ENCODE assay signal across 8 cellular contexts in the genomic region with DNA sequence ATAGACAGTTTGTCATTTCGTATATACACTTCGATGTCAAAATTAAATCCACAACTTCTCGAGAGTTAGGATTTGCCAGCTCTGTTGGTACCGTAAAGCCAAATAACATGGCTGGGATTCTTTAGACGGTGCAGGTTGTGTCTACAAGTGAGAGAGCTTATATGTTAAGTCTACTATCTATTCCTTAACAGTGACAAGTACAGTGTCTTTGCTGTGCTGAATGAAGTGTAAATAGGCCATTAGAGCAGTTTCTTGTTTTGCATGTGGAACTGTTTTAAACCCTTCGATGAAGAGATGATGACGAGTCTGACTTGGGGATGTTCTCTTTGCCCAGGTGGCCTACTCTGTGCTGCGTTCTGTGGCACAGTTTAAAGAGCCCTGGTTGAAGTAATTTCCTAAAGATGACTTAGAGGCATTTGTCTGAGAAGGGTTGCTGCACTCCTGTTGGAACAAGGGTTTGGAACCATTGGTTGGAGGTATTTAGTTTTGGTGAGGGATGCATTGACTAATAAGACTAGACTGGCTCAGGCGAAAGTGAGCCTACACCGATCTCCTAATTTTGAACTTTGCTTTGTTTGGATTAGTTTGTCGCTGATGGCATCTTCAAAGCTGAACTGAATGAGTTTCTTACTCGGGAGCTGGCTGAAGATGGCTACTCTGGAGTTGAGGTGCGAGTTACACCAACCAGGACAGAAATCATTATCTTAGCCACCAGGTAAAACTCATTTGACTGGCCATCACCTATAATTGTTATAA. TPM values are rescaled to one million over a fixed set of nuclear protein-coding genes. Genes with fewer than 3 reads are reported as not detected.
A peak's percentile ranks its signal among the peaks of the same experiment; 100 is the strongest.
DNase-seq lines count a peak whose midpoint lies in the region; ATAC-seq and TF ChIP-seq lines count a peak whose summit lies in the region.

No MANE protein-coding gene starts in this region.

- TF ChIP-seq CTCF in endodermal cell (conservative IDR thresholded peaks at IDR 0.05): no peak

- ATAC-seq in HG03460 (IDR thresholded peaks at IDR 0.05; ENCODE audit: unreplicated experiment) (no peak), HG02571 (IDR thresholded peaks at IDR 0.05; ENCODE audit: unreplicated experiment) (no peak), HG03378 (IDR thresholded peaks at IDR 0.05; ENCODE audit: unreplicated experiment) (no peak)

- peaks cover 55% of the 10 kb centered on the region for H3K36me3 Mint-ChIP-seq in endodermal cell (ENCODE audit: low read depth)

- peak overlapping the region; percentile 88 for H3K27ac ChIP-seq in SJCRH30
- peak overlapping the region; percentile 95 for H3K27ac ChIP-seq in endodermal cell (ENCODE audit: low read depth, low read length)

- WGBS in endodermal cell (ENCODE audit: insufficient coverage in 1 of 2, insufficient read length in 1 of 2), 2 experiments: 0 to 1% methylated on average over 9 to 13 of the region's 13 CpGs

- H3K4me3 ChIP-seq in SJCRH30 (peak overlapping the region; percentile 80), endodermal cell (ENCODE audit: low read length) (peak overlapping the region; percentile 95)

- H3K27me3 ChIP-seq in SJCRH30 (no peaks in the 10 kb centered on the region), endodermal cell (ENCODE audit: control insufficient read depth, insufficient read depth, low read length, poor library complexity, severe bottlenecking) (no peaks in the 10 kb centered on the region)

- H3K4me3 Mint-ChIP-seq in endodermal cell: peak overlapping the region; percentile 99

- peak; percentile 32 for DNase-seq in HCEC 1CT
- DNase-seq in SJCRH30: no peak
- DNase-seq in endodermal cell: peak; percentile 52
- peak; percentile 19 for DNase-seq in myocyte (ENCODE audit: low read depth)
- no peak for DNase-seq in HuH-7.5 (ENCODE audit: low spot score)

- H3K9me3 ChIP-seq in SJCRH30 (replicated peaks): no peaks in the 10 kb centered on the region
- no peaks in the 10 kb centered on the region for H3K9me3 ChIP-seq in endodermal cell (ENCODE audit: control insufficient read depth, low read length)

- no peaks in the 10 kb centered on the region for H3K9me3 Mint-ChIP-seq in endodermal cell

- peak overlapping the region; percentile 99 for H3K9ac ChIP-seq in endodermal cell (ENCODE audit: extremely low read depth, low read length, poor library complexity, severe bottlenecking)

- no peaks in the 10 kb centered on the region for H3K27me3 Mint-ChIP-seq in endodermal cell (ENCODE audit: insufficient read depth)

- peak overlapping the region; percentile 99 for H3K27ac Mint-ChIP-seq in endodermal cell

- H3K4me1 ChIP-seq in SJCRH30 (peaks cover 3% of the 10 kb centered on the region; the same call in 1 of the 2 replicates), endodermal cell (ENCODE audit: control insufficient read depth, insufficient read depth, low read length) (peaks cover 23% of the 10 kb centered on the region)

- peaks cover 56% of the 10 kb centered on the region for H3K36me3 ChIP-seq in SJCRH30
- peaks cover 53% of the 10 kb centered on the region for H3K36me3 ChIP-seq in endodermal cell (ENCODE audit: control insufficient read depth, insufficient read depth, low read length)

- peaks cover 50% of the 10 kb centered on the region for H3K4me1 Mint-ChIP-seq in endodermal cell

RNA-seq across cellular contexts. Expression of a gene that starts 1.0 kb away (rescaled TPM):
- total RNA-seq in SJCRH30 (2014; rRNA removed; shearing (Covaris generic)): 2,831 and 2,945 TPM in 2 replicates
- total RNA-seq in endodermal cell (1,000 to 10,000 TPM; 2,923 to 3,877 TPM), myocyte (652 and 822 TPM in 2 replicates)
- 3,185 TPM for polyA plus RNA-seq in endodermal cell (2013, experiment 1 of 2)
- polyA plus RNA-seq in endodermal cell (2013, experiment 2 of 2): 3,073 TPM
- polyA plus RNA-seq in myocyte (2012): 1,922 TPM

RNA-seq across cellular contexts. Expression of a gene that starts 32.7 kb away (rescaled TPM):
- total RNA-seq in SJCRH30 (2014; rRNA removed; shearing (Covaris generic)): not detected in 2 replicates
- total RNA-seq in endodermal cell (under 1 TPM in 1 of 2 donors, not detected in 1; 0.48 TPM), myocyte (2.6 and 4.6 TPM in 2 replicates)
- polyA plus RNA-seq in endodermal cell (2013, experiment 1 of 2): 17.5 TPM
- polyA plus RNA-seq in endodermal cell (2013, experiment 2 of 2): 13.2 TPM
- polyA plus RNA-seq in myocyte (2012): 5.6 TPM

RNA-seq across cellular contexts. Expression of a gene that starts 48.8 kb away (rescaled TPM):
- 112 and 121 TPM in 2 replicates for total RNA-seq in SJCRH30 (2014; rRNA removed; shearing (Covaris generic))
- 100 to 1,000 TPM in 1 of 2 donors, 10 to 100 TPM in 1; 41.7 to 128 TPM for total RNA-seq in endodermal cell
- polyA plus RNA-seq in endodermal cell (2013, experiment 1 of 2): 19.7 TPM
- polyA plus RNA-seq in endodermal cell (2013, experiment 2 of 2): 23.1 TPM
- total RNA-seq in myocyte: 17.2 and 23.0 TPM in 2 replicates
- 20.9 TPM for polyA plus RNA-seq in myocyte (2012)

Comparison
In these comparisons a context has a peak if more than half of its experiments do, and no peak if none do; other contexts are left out.
1. DNase-seq: peak in HCEC 1CT (single experiment), endodermal cell (single experiment) and myocyte (single experiment); none in SJCRH30 (0 of 2) and HuH-7.5 (single experiment).